8 cellular contexts compared by ENCODE assay signal in genomic region chr20:59222982-59223610, GRCh38. TPM values are rescaled to one million over a fixed set of nuclear protein-coding genes. Genes with fewer than 3 reads are reported as not detected.
DNase-seq lines count a peak whose midpoint lies in the region; ATAC-seq and TF ChIP-seq lines count a peak whose summit lies in the region.

No MANE protein-coding gene starts in this region.

- H3K27ac ChIP-seq in breast epithelium, result peak overlapping the region in 1 of 2 donors; percentile 9
- no peak overlapping the region for H3K27ac ChIP-seq in body of pancreas
- no peak overlapping the region for H3K27ac ChIP-seq in mesodermal cell (ENCODE audit: low read depth, low read length, severe bottlenecking)
- no peak overlapping the region for H3K27ac ChIP-seq in uterus

- H3K27me3 Mint-ChIP-seq in MCF 10A (ENCODE audit: insufficient read depth, unreplicated experiment), result peaks cover 91% of the 10 kb centered on the region

- H3K27ac Mint-ChIP-seq in MCF 10A (ENCODE audit: low read depth, unreplicated experiment), result no peak overlapping the region

- H3K36me3 Mint-ChIP-seq in MCF 10A (ENCODE audit: insufficient read depth, unreplicated experiment), result no peaks in the 10 kb centered on the region

- CTCF ChIA-PET in MCF 10A (lab: Yijun Ruan, JAX), result interaction anchor here (0.6 to 7.2 kb wide), 30 partner anchors 8 to 561 kb away, joined by 3 to 98 read pairs (median 3); no protein-coding TSS in a partner anchor

- intact Hi-C loops in breast epithelium (cut with DNase I; ENCODE audit: low total_unique reads) (loop anchor here (5.0 kb wide), 1 partner anchor 356 kb away; no protein-coding TSS in a partner anchor), MCF 10A (cut with micrococcal nuclease) (loop anchor here (1.0 kb wide), 3 partner anchors 136 to 353 kb away; no protein-coding TSS in a partner anchor), body of pancreas (cut with DNase I) (no loop called here), uterus (cut with DNase I; ENCODE audit: low total_unique reads) (loop anchor here (10.0 kb wide), 1 partner anchor 358 kb away; no protein-coding TSS in a partner anchor)

- BruUV-seq in MCF 10A (replicated peaks; lab: Mats Ljungman, UMichigan), result no TSS peak

- H3K4me1 Mint-ChIP-seq in MCF 10A (ENCODE audit: insufficient read depth, unreplicated experiment), result no peaks in the 10 kb centered on the region

- DNase-seq in breast epithelium (ENCODE audit: low spot score in 2 of 2), result no peak
- DNase-seq in MCF 10A (ENCODE audit: unreplicated experiment), result no peak
- peak in 2 of 4 donors; percentile 34 to 49 for DNase-seq in body of pancreas
- DNase-seq in uterus, result no peak
- DNase-seq in AG08395 (ENCODE audit: low spot score), result no peak

- H3K4me3 Mint-ChIP-seq in MCF 10A (ENCODE audit: unreplicated experiment), result no peak overlapping the region

- WGBS in body of pancreas, 2 donors, result 4 to 8% methylated on average over 26 of the region's 26 CpGs
- WGBS in mesodermal cell (ENCODE audit: insufficient coverage in 2 of 2), 2 experiments, result 39 to 43% methylated on average over 17 to 23 of the region's 26 CpGs

- H3K4me1 ChIP-seq in breast epithelium (peaks cover 4 to 7% of the 10 kb centered on the region in 2 donors), body of pancreas (peaks cover 16% of the 10 kb centered on the region), mesodermal cell (ENCODE audit: control insufficient read depth, insufficient read depth, low read length, poor library complexity, severe bottlenecking) (no peaks in the 10 kb centered on the region), uterus (no peaks in the 10 kb centered on the region)

- POLR2A ChIA-PET in MCF 10A (lab: Yijun Ruan, JAX), result interaction anchor here (0.5 to 2.0 kb wide), 7 partner anchors 135 to 371 kb away, joined by 3 to 10 read pairs (median 3); partner anchors contain the start of genes ATP5F1E and GNAS

- peaks cover 4 to 20% of the 10 kb centered on the region in 2 donors for H3K27me3 ChIP-seq in breast epithelium
- H3K27me3 ChIP-seq in body of pancreas, result peaks cover 3 to 5% of the 10 kb centered on the region in 2 donors
- no peaks in the 10 kb centered on the region for H3K27me3 ChIP-seq in uterus

- H3K36me3 ChIP-seq in breast epithelium (no peaks in the 10 kb centered on the region), body of pancreas (replicated peaks in 1 of 2; ENCODE audit: insufficient read depth in 1 of 2, low read depth in 2 of 2) (no peaks in the 10 kb centered on the region), mesodermal cell (ENCODE audit: control insufficient read depth, insufficient read depth, low read length) (no peaks in the 10 kb centered on the region), uterus (no peaks in the 10 kb centered on the region)

- H3K4me3 ChIP-seq in breast epithelium, result peak overlapping the region; percentile 51 to 81 (median 62)
- H3K4me3 ChIP-seq in body of pancreas, result no peak overlapping the region
- H3K4me3 ChIP-seq in mesodermal cell (ENCODE audit: extremely low read depth, insufficient read depth, low read length, poor library complexity, severe bottlenecking), result peak overlapping the region; percentile 28
- peak overlapping the region; percentile 43 to 52 for H3K4me3 ChIP-seq in uterus

- ATAC-seq in body of pancreas (peak; percentile 8), GM18520 (IDR thresholded peaks at IDR 0.05; ENCODE audit: unreplicated experiment) (no peak), HG03457 (IDR thresholded peaks at IDR 0.05; ENCODE audit: unreplicated experiment) (no peak)

- TF ChIP-seq CTCF in breast epithelium (IDR thresholded peaks at IDR 0.05) (no peak), MCF 10A (IDR thresholded peaks at IDR 0.05; ENCODE audit: unreplicated experiment) (no peak), body of pancreas (IDR thresholded peaks at IDR 0.05) (no peak), uterus (IDR thresholded peaks at IDR 0.05) (no peak)

- no peaks in the 10 kb centered on the region for H3K9me3 ChIP-seq in breast epithelium
- no peaks in the 10 kb centered on the region for H3K9me3 ChIP-seq in body of pancreas
- H3K9me3 ChIP-seq in mesodermal cell (ENCODE audit: control insufficient read depth, low read length), result no peaks in the 10 kb centered on the region
- H3K9me3 ChIP-seq in uterus, result no peaks in the 10 kb centered on the region

- no peaks in the 10 kb centered on the region for H3K9me3 Mint-ChIP-seq in MCF 10A (ENCODE audit: unreplicated experiment)

- TF ChIP-seq POLR2A in breast epithelium (IDR thresholded peaks at IDR 0.05) (no peak), body of pancreas (IDR thresholded peaks at IDR 0.05) (no peak), uterus (IDR thresholded peaks at IDR 0.05) (no peak)

RNA-seq across cellular contexts. Expression of gene ZNF831, which starts 59.5 kb away (rescaled TPM):
- total RNA-seq in breast epithelium, result 1 to 10 TPM in 2 of 3 donors, under 1 TPM in 1; 0.48 to 1.6 (median 1.2) TPM
- not detected in 2 replicates for total RNA-seq in MCF 10A (2022)
- total RNA-seq in body of pancreas, result 1 to 10 TPM in 1 of 2 donors, under 1 TPM in 1; 0.66 to 1.6 TPM
- not detected for polyA plus RNA-seq in mesodermal cell (2013, experiment 1 of 2)
- not detected for polyA plus RNA-seq in mesodermal cell (2013, experiment 2 of 2)
- total RNA-seq in uterus, result 1 to 10 TPM in 1 of 4 donors, under 1 TPM in 3; 0.21 to 3.1 (median 0.43) TPM

Comparison
In these comparisons a context has a peak if more than half of its experiments do, and no peak if none do; other contexts are left out.
1. H3K4me3 ChIP-seq: peak in breast epithelium (3 of 3), mesodermal cell (single experiment) and uterus (2 of 2); none in body of pancreas (0 of 2).